Comparison of ENCODE assay signal across 8 cellular contexts in the genomic region with DNA sequence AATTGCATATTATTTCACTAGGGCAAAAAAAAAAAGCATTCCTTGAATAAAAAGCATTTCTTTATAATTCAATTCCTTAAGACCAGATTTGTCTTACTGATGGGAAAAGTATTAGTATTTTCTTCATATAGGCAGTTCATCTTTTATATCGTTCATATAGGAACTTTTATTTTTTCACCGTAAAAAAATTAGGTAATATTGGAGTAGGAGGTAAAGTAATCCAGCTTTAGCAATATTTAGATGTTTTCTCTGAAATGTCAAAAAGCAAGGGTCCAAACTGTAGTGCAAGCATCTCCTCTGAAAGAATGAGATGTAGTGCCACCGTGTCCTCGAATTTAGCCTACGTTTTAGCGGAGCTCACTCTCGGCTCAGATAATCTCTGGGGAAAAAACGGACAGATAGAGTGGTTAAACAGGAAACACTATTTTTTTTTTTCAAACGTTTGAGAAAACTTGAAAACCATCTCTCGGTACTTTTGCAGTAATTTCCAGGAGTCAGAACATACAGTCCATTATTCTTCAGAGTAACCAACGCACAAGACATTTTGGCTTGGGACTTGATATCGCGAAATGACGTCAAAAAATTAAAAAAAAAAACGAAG. TPM values are rescaled to one million over a fixed set of nuclear protein-coding genes. Genes with fewer than 3 reads are reported as not detected.
A peak's percentile ranks its signal among the peaks of the same experiment; 100 is the strongest.
DNase-seq lines count a peak whose midpoint lies in the region; ATAC-seq and TF ChIP-seq lines count a peak whose summit lies in the region.

No MANE protein-coding gene starts in this region.

- peaks cover 11% of the 10 kb centered on the region for H3K9me3 ChIP-seq in BLaER1
- H3K9me3 ChIP-seq in lower lobe of right lung = no peaks in the 10 kb centered on the region
- H3K9me3 ChIP-seq in uterus = no peaks in the 10 kb centered on the region

- ATAC-seq in lower lobe of right lung (no peak), HG02610 (IDR thresholded peaks at IDR 0.05; ENCODE audit: unreplicated experiment) (no peak)

- TF ChIP-seq POLR2A in uterus (IDR thresholded peaks at IDR 0.05) = no peak

- H3K4me3 ChIP-seq in BLaER1 (peak overlapping the region; percentile 77), HL-60 (replicated peaks; ENCODE audit: insufficient read depth, low read length) (peak overlapping the region; percentile 51), astrocyte of the cerebellum (ENCODE audit: low read depth, low read length) (peak overlapping the region; percentile 59), lower lobe of right lung (peak overlapping the region; percentile 83), uterus (peak overlapping the region; percentile 54 to 94)

- H3K9ac ChIP-seq in BLaER1 = peak overlapping the region; percentile 95

- TF ChIP-seq CTCF in HL-60 (IDR thresholded peaks at IDR 0.05; ENCODE audit: insufficient read depth, low read length) = no peak
- TF ChIP-seq CTCF in astrocyte of the cerebellum (IDR thresholded peaks at IDR 0.05; ENCODE audit: low read depth, low read length, missing control alignments) = no peak
- no peak for TF ChIP-seq CTCF in lower lobe of right lung (IDR thresholded peaks at IDR 0.05)
- TF ChIP-seq CTCF in uterus (IDR thresholded peaks at IDR 0.05) = no peak

- H4K20me1 ChIP-seq in BLaER1 = peaks cover 47% of the 10 kb centered on the region

- intact Hi-C loops in lower lobe of right lung (cut with DNase I) (no loop called here), uterus (cut with DNase I; ENCODE audit: low total_unique reads) (no loop called here)

- in situ Hi-C loops in astrocyte of the cerebellum (cut with HindIII; ENCODE audit: low sequenced_read_pairs) = no loop called here

- H3K4me1 ChIP-seq in BLaER1 (peaks cover 49% of the 10 kb centered on the region), lower lobe of right lung (peaks cover 35% of the 10 kb centered on the region), uterus (peaks cover 4 to 15% of the 10 kb centered on the region in 2 donors)

- DNase-seq in HL-60 (ENCODE audit: low read depth in 1 of 2, low spot score in 1 of 2) = no peak
- DNase-seq in astrocyte of the cerebellum (ENCODE audit: low read depth) = no peak
- no peak for DNase-seq in lower lobe of right lung
- no peak for DNase-seq in uterus
- no peak for DNase-seq in mesenteric fat pad (ENCODE audit: low spot score)
- DNase-seq in GM19238 (ENCODE audit: insufficient read length, low spot score) = no peak

- H3K36me3 ChIP-seq in BLaER1 (no peaks in the 10 kb centered on the region), lower lobe of right lung (no peaks in the 10 kb centered on the region), uterus (no peaks in the 10 kb centered on the region)

- peaks cover 99% of the 10 kb centered on the region for H3K27me3 ChIP-seq in BLaER1
- H3K27me3 ChIP-seq in HL-60 (ENCODE audit: insufficient read depth, poor library complexity, severe bottlenecking) = peaks cover 35% of the 10 kb centered on the region
- H3K27me3 ChIP-seq in lower lobe of right lung (ENCODE audit: low read depth) = peaks cover 86% of the 10 kb centered on the region
- peaks cover 72 to 83% of the 10 kb centered on the region in 2 donors for H3K27me3 ChIP-seq in uterus

- H3K27ac ChIP-seq in BLaER1 (peak overlapping the region; percentile 98), HL-60 (replicated peaks) (peak overlapping the region; percentile 61), lower lobe of right lung (peak overlapping the region; percentile 96), uterus (peak overlapping the region; percentile 83 to 97)

- H3K4me2 ChIP-seq in BLaER1 = peak overlapping the region; percentile 79

RNA-seq across cellular contexts. Expression of gene SPAG6, which starts 5.4 kb away (rescaled TPM):
- total RNA-seq in lower lobe of right lung = 10.4 TPM
- 1 to 10 TPM in 1 of 4 donors, under 1 TPM in 2, not detected in 1; 0.29 to 3.9 (median 0.49) TPM for total RNA-seq in uterus
- 0.51 TPM for total RNA-seq in mesenteric fat pad

RNA-seq across cellular contexts. Expression of gene BMI1, which starts 19.0 kb away (rescaled TPM):
- total RNA-seq in lower lobe of right lung (48.4 TPM), uterus (10 to 100 TPM; 50.2 to 85.7 (median 64.7) TPM), mesenteric fat pad (58.1 TPM)

RNA-seq across cellular contexts. Expression of gene COMMD3, which starts 23.7 kb away (rescaled TPM):
- total RNA-seq in lower lobe of right lung (51.0 TPM), uterus (10 to 100 TPM in 3 of 4 donors, 1 to 10 TPM in 1; 7.4 to 39.5 (median 25.8) TPM), mesenteric fat pad (46.8 TPM)
